In the genomic region with DNA sequence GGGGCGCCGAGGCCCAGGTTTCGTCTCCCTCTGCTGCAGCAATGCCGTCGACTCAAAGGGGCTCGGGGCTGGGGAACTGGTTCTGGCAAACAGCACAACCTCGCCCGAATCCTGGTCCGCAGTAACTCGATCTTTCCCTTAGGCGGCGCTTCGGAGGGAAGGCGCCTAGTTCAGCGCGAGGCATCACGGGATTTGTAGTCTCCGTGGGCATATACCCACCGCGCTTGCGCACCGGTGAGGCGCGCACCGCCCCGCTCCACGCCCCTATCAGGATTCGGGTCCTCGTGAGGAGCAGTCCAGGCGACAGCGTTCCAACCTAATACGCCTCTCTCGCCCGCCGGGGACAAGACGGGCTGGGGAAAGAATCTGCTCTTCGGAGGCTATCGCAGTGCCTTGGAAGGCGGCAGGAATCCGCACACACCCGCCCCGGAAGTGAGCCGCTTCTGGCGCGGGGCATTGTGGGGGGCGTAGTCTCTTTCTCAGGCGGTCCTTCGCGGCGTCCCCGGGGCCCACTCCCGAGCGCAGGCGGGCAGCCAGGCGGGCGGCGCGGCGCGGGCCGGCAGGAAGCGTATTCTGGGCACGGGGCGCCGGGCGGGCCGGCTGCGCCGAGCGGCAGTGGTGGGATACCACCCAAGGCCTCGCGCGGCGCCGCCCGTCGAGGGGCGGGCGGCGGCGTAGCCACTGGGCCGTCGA, we compare ENCODE assay signal across 8 cellular contexts. TPM values are rescaled to one million over a fixed set of nuclear protein-coding genes. Genes with fewer than 3 reads are reported as not detected.
A peak's percentile ranks its signal among the peaks of the same experiment; 100 is the strongest.
DNase-seq lines count a peak whose midpoint lies in the region; ATAC-seq, FAIRE-seq and TF ChIP-seq lines count a peak whose summit lies in the region.

THAP11 (plus strand) TSS at position 505 of the 693 bp plus-strand sequence. CDS start 235 bp downstream, outside the sequence.

- FAIRE-seq in pancreas (lab: Jason Lieb, UNC), result no peak

- H4K20me1 ChIP-seq in SU-DHL-6 (ENCODE audit: low read depth, low read length), result no peaks in the 10 kb centered on the region

- peak within 1 kb of the TSS; percentile 92 for H3K27ac ChIP-seq in SU-DHL-6 (ENCODE audit: low read depth, low read length)
- peak within 1 kb of the TSS; percentile 82 to 100 (median 98) for H3K27ac ChIP-seq in pancreas
- peak within 1 kb of the TSS; percentile 100 for H3K27ac ChIP-seq in thyroid gland

- peaks cover 27% of the 10 kb centered on the region for H3K4me1 Mint-ChIP-seq in activated naive CD8-positive, alpha-beta T cell treated with anti-CD3 and anti-CD28 coated beads, Interleukin-2, amount 10 ng/mL, durations not matched to agents 7 days and 5 days

- H3K9me3 ChIP-seq in SU-DHL-6 (ENCODE audit: insufficient read depth, low read length), result no peaks in the 10 kb centered on the region
- H3K9me3 ChIP-seq in pancreas, result no peaks in the 10 kb centered on the region
- H3K9me3 ChIP-seq in thyroid gland, result no peaks in the 10 kb centered on the region

- H3K4me1 ChIP-seq in pancreas (peaks cover 8 to 26% (median 19%) of the 10 kb centered on the region in 3 donors), thyroid gland (peaks cover 33 to 35% of the 10 kb centered on the region in 2 donors)

- H3K27ac Mint-ChIP-seq in activated naive CD8-positive, alpha-beta T cell treated with anti-CD3 and anti-CD28 coated beads, Interleukin-2, amount 10 ng/mL, durations not matched to agents 7 days and 5 days, result peak within 1 kb of the TSS; percentile 98

- H3K9ac ChIP-seq in SU-DHL-6 (ENCODE audit: low read length), result peak within 1 kb of the TSS; percentile 96

- H3K9me3 Mint-ChIP-seq in activated naive CD8-positive, alpha-beta T cell treated with anti-CD3 and anti-CD28 coated beads, Interleukin-2, amount 10 ng/mL, durations not matched to agents 7 days and 5 days, result no peaks in the 10 kb centered on the region

- TF ChIP-seq CTCF in GM12872 (IDR thresholded peaks at IDR 0.05; ENCODE audit: insufficient read depth, low read depth, low read length) (peak; percentile 97), SU-DHL-6 (IDR thresholded peaks at IDR 0.05; ENCODE audit: insufficient read depth, low read length, poor library complexity, severe bottlenecking) (peak; percentile 52), pancreas (IDR thresholded peaks at IDR 0.05) (peak; percentile 66 to 86 (median 70)), thyroid gland (IDR thresholded peaks at IDR 0.05) (peak; percentile 70 to 94 (median 88))

- H3K79me2 ChIP-seq in SU-DHL-6 (ENCODE audit: insufficient read depth, low read length), result peaks cover 27% of the 10 kb centered on the region

- peaks cover 2% of the 10 kb centered on the region for H3K36me3 Mint-ChIP-seq in activated naive CD8-positive, alpha-beta T cell treated with anti-CD3 and anti-CD28 coated beads, Interleukin-2, amount 10 ng/mL, durations not matched to agents 7 days and 5 days

- no peaks in the 10 kb centered on the region for H3K9me2 ChIP-seq in SU-DHL-6 (replicated peaks; ENCODE audit: insufficient read depth, low read length)

- H3K4me3 Mint-ChIP-seq in activated naive CD8-positive, alpha-beta T cell treated with anti-CD3 and anti-CD28 coated beads, Interleukin-2, amount 10 ng/mL, durations not matched to agents 7 days and 5 days, result peak within 1 kb of the TSS; percentile 95

- intact Hi-C loops in Right ventricle myocardium inferior (cut with DNase I), result no loop called here
- intact Hi-C loops in pancreas (cut with DNase I), result no loop called here
- intact Hi-C loops in thyroid gland (cut with DNase I), result loop anchor here (5.0 kb wide), 1 partner anchor 35 kb away; the partner anchor contains the start of genes RANBP10 and TSNAXIP1

- H3K36me3 ChIP-seq in SU-DHL-6 (ENCODE audit: low read length) (no peaks in the 10 kb centered on the region), pancreas (no peaks in the 10 kb centered on the region), thyroid gland (no peaks in the 10 kb centered on the region)

- DNase-seq in NCI-H128 (lab: John Stamatoyannopoulos, UW; ENCODE audit: unreplicated experiment) (peak; percentile 92), Right ventricle myocardium inferior (ENCODE audit: missing footprints) (peak; percentile 96), pancreas (peak; percentile 93 to 97 (median 94)), thyroid gland (peak; percentile 92 to 95)
- peak; percentile 95 for DNase-seq in activated naive CD8-positive, alpha-beta T cell treated with anti-CD3 and anti-CD28 coated beads, Interleukin-2, amount 10 ng/mL, durations not matched to agents 7 days and 5 days

- H3K4me2 ChIP-seq in SU-DHL-6 (ENCODE audit: low read depth, low read length, poor library complexity, severe bottlenecking), result peak within 1 kb of the TSS; percentile 85

- peak in 1 of 2 donors; percentile 74 for TF ChIP-seq POLR2A in thyroid gland (IDR thresholded peaks at IDR 0.05)

- no peaks in the 10 kb centered on the region for H3K27me3 ChIP-seq in SU-DHL-6 (ENCODE audit: low read length)
- no peaks in the 10 kb centered on the region for H3K27me3 ChIP-seq in pancreas
- H3K27me3 ChIP-seq in thyroid gland, result no peaks in the 10 kb centered on the region

- WGBS in pancreas, 2 donors, result 0% methylated on average over 69 to 83 of the region's 83 CpGs
- WGBS in thyroid gland, 2 donors, result 0 to 7% methylated on average over 3 to 8 of the region's 83 CpGs

- POLR2A ChIA-PET in activated naive CD8-positive, alpha-beta T cell treated with anti-CD3 and anti-CD28 coated beads, Interleukin-2, amount 10 ng/mL, durations not matched to agents 7 days and 5 days (lab: Charles Lee), result interaction anchor here (0.9 to 3.4 kb wide), 3 partner anchors 8 to 94 kb away, joined by 3 to 16 read pairs (median 4); partner anchors contain the start of genes EDC4 and PSMB10

- peaks cover 22% of the 10 kb centered on the region for H3F3A ChIP-seq in SU-DHL-6 (ENCODE audit: insufficient read depth)

- peak within 1 kb of the TSS; percentile 99 for H2AFZ ChIP-seq in SU-DHL-6 (ENCODE audit: low read depth, low read length, severe bottlenecking)

- H3K27me3 Mint-ChIP-seq in activated naive CD8-positive, alpha-beta T cell treated with anti-CD3 and anti-CD28 coated beads, Interleukin-2, amount 10 ng/mL, durations not matched to agents 7 days and 5 days, result no peaks in the 10 kb centered on the region

- H3K4me3 ChIP-seq in SU-DHL-6 (ENCODE audit: insufficient read depth, low read length, poor library complexity, severe bottlenecking), result peak within 1 kb of the TSS; percentile 85
- H3K4me3 ChIP-seq in pancreas, result peak within 1 kb of the TSS; percentile 53 to 83 (median 70)
- peak within 1 kb of the TSS; percentile 62 to 78 (median 68) for H3K4me3 ChIP-seq in thyroid gland (replicated peaks in 1 of 3)

- peak; percentile 51 for ATAC-seq in HG02759 (IDR thresholded peaks at IDR 0.05; ENCODE audit: unreplicated experiment)
- ATAC-seq in activated naive CD8-positive, alpha-beta T cell treated with anti-CD3 and anti-CD28 coated beads, Interleukin-2, amount 10 ng/mL, durations not matched to agents 7 days and 5 days (ENCODE audit: low read depth), result peak; percentile 51
- peak; percentile 81 for ATAC-seq in Right ventricle myocardium inferior
- ATAC-seq in pancreas, result peak; percentile 71 to 86 (median 75)

RNA-seq across cellular contexts. Expression of gene THAP11, which starts in this region (rescaled TPM):
- total RNA-seq in activated naive CD8-positive, alpha-beta T cell treated with anti-CD3 and anti-CD28 coated beads, Interleukin-2, amount 10 ng/mL, durations not matched to agents 7 days and 5 days, result 10 to 100 TPM; 48.1 to 50.1 TPM
- 32.3 TPM for total RNA-seq in Right ventricle myocardium inferior
- total RNA-seq in pancreas, result 10 to 100 TPM; 10.9 to 16.5 (median 14.3) TPM
- polyA plus RNA-seq in pancreas, result 10 to 100 TPM in 1 of 2 donors, 1 to 10 TPM in 1; 5.1 to 13.7 TPM
- 10 to 100 TPM; 53.5 to 79.0 (median 67.8) TPM for total RNA-seq in thyroid gland

Comparison
In these comparisons a context has a peak if more than half of its experiments do, and no peak if none do; other contexts are left out.
1. Peak in every context shown above with its lines: DNase-seq, ATAC-seq, H3K4me3 ChIP-seq and H3K27ac ChIP-seq.